Comparison of ENCODE assay signal across 19 cellular contexts in the genomic region with DNA sequence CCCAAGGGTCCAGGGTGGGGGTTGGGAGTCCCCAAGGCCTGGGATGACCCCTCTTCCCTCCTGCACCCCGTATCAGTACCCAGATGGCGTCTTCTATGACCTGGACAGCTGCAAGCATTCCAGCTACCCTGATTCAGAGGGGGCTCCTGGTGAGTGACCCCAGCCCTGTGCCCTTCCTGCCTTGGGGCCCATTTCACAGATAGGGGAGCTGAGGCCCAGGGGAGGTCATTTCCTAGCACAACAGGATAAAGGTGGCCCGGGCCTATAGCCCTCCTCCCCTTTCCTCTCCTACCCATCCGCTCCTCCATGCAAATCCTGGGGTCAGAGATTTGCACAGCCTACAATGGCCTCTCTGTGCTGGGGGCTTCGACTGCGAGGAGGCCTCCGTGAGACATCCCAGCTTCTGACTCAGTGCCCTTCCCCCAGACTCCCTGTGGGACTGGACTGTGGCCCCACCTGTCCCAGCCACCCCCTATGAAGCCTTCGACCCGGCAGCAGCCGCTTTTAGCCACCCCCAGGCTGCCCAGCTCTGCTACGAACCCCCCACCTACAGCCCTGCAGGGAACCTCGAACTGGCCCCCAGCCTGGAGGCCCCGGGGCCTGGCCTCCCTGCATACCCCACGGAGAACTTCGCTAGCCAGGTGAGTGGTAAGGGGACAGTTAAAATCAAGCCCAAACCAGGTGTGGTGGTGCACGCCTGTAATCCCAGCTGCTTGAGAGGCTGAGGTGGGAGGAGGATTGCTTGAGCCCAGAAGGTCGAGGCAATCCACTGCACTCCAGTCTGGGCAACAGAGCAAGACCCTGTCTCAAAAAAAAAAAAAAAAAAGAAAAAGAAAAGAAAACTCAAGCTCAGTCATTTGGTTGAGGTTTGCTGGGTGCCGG. TPM values are rescaled to one million over a fixed set of nuclear protein-coding genes. Genes with fewer than 3 reads are reported as not detected.
"Had no signal": no experiment of that assay in that cellular context is flagged by ENCODE, and none has a peak within 500 bp of the region (broad histone marks: within the 10 kb centered on the region; RNA-seq: fewer than 3 reads in every experiment).

No MANE protein-coding gene starts in this region.

- DNase-seq: activated CD4-positive, alpha-beta memory T cell treated with anti-CD3 and anti-CD28 coated beads for 36 hours; activated CD4-positive, alpha-beta T cell treated with anti-CD3 and anti-CD28 coated beads for 1 hour; activated gamma-delta T cell treated with Interleukin-2 at 50 U/mL for 16 hours; activated naive CD8-positive, alpha-beta T cell treated with anti-CD3 and anti-CD28 coated beads for 36 hours; activated T-cell treated with anti-CD3 and anti-CD28 coated beads, Interleukin-2, amount 50 U/mL, for 48 hours; cerebellar nuclear complex; dermis blood vessel endothelial cell; endodermal cell; esophagus squamous epithelium; foreskin fibroblast; occipital lobe; upper lobe of right lung had no signal

- ATAC-seq: sciatic nerve, upper lobe of right lung had no signal

- H3K4me1 ChIP-seq: prostate gland, upper lobe of right lung had no signal

- H3K36me3 ChIP-seq: esophagus squamous epithelium, prostate gland, upper lobe of right lung had no signal

- H3K4me3 Mint-ChIP-seq: activated CD4-positive, alpha-beta memory T cell treated with anti-CD3 and anti-CD28 coated beads for 36 hours; activated naive CD8-positive, alpha-beta T cell treated with anti-CD3 and anti-CD28 coated beads for 36 hours; endodermal cell; natural killer cell treated with Interleukin-12 subunit alpha and Interleukin-12 subunit beta and Interleukin-15 and Interleukin-18, amount 100 ng/mL, for 72 hours; stimulated activated naive CD8-positive, alpha-beta T cell treated with anti-CD3 and anti-CD28 coated beads, Interleukin-15, Interleukin-2, amounts not matched to agents 100 ng/mL and 50 ng/mL, for 24 hours had no signal

- H3K9me3 ChIP-seq: esophagus squamous epithelium, prostate gland, upper lobe of right lung had no signal

- H3K4me3 ChIP-seq: esophagus squamous epithelium, prostate gland, upper lobe of right lung had no signal

- H3K27ac Mint-ChIP-seq: activated CD4-positive, alpha-beta memory T cell treated with anti-CD3 and anti-CD28 coated beads for 36 hours; activated naive CD8-positive, alpha-beta T cell treated with anti-CD3 and anti-CD28 coated beads for 36 hours; endodermal cell; natural killer cell treated with Interleukin-12 subunit alpha and Interleukin-12 subunit beta and Interleukin-15 and Interleukin-18, amount 100 ng/mL, for 72 hours; stimulated activated naive CD8-positive, alpha-beta T cell treated with anti-CD3 and anti-CD28 coated beads, Interleukin-15, Interleukin-2, amounts not matched to agents 100 ng/mL and 50 ng/mL, for 24 hours had no signal

- H3K9me3 Mint-ChIP-seq: activated CD4-positive, alpha-beta memory T cell treated with anti-CD3 and anti-CD28 coated beads for 36 hours; activated naive CD8-positive, alpha-beta T cell treated with anti-CD3 and anti-CD28 coated beads for 36 hours; endodermal cell; natural killer cell treated with Interleukin-12 subunit alpha and Interleukin-12 subunit beta and Interleukin-15 and Interleukin-18, amount 100 ng/mL, for 72 hours; stimulated activated naive CD8-positive, alpha-beta T cell treated with anti-CD3 and anti-CD28 coated beads, Interleukin-15, Interleukin-2, amounts not matched to agents 100 ng/mL and 50 ng/mL, for 24 hours had no signal

- H3K27ac ChIP-seq: esophagus squamous epithelium, prostate gland, upper lobe of right lung had no signal

RNA-seq across cellular contexts. Expression of a gene that starts 3.9 kb away (rescaled TPM):
- total RNA-seq: dermis blood vessel endothelial cell, left lobe of liver, occipital lobe, prostate gland, temporal lobe had no signal

RNA-seq across cellular contexts. Expression of a gene that starts 10.1 kb away (rescaled TPM):
- total RNA-seq: dermis blood vessel endothelial cell, left lobe of liver, mucosa of gallbladder, occipital lobe, sciatic nerve had no signal
